Comparison of ENCODE assay signal across 19 cellular contexts in genomic region chr17:9247401-9247938, GRCh38.
DNase-seq lines count a peak whose midpoint lies in the region; ATAC-seq and TF ChIP-seq lines count a peak whose summit lies in the region.
"Had no signal": no experiment of that assay in that cellular context is flagged by ENCODE, and none has a peak within 500 bp of the region (broad histone marks: within the 10 kb centered on the region; RNA-seq: fewer than 3 reads in every experiment).

No MANE protein-coding gene starts in this region.

- H3K9ac ChIP-seq in stomach smooth muscle (ENCODE audit: low read length in 2 of 2) = no peak overlapping the region
- H3K9ac ChIP-seq: KMS-11 had no signal

- no peak for TF ChIP-seq POLR2A in gastroesophageal sphincter (IDR thresholded peaks at IDR 0.05)

- peaks cover 3% of the 10 kb centered on the region for H3K36me3 Mint-ChIP-seq in neural crest cell (ENCODE audit: low read depth)

- ATAC-seq in gastroesophageal sphincter = no peak

- H3K27me3 ChIP-seq in gastroesophageal sphincter (no peaks in the 10 kb centered on the region), stomach smooth muscle (ENCODE audit: control insufficient read depth in 1 of 2, insufficient read depth in 2 of 2, low read length in 2 of 2) (no peaks in the 10 kb centered on the region), tibial artery (no peaks in the 10 kb centered on the region)
- H3K27me3 ChIP-seq: Peyer's patch had no signal

- H3K36me3 ChIP-seq in gastroesophageal sphincter (peaks cover 0 to 20% of the 10 kb centered on the region in 2 donors), stomach smooth muscle (ENCODE audit: control insufficient read depth in 2 of 2, insufficient read depth in 2 of 2, low read length in 2 of 2) (peaks cover 0 to 2% of the 10 kb centered on the region in 2 donors), tibial artery (peaks cover 6 to 20% (median 8%) of the 10 kb centered on the region in 3 donors)
- H3K36me3 ChIP-seq: Peyer's patch had no signal

- H3K4me1 Mint-ChIP-seq in neural crest cell = peaks cover 36% of the 10 kb centered on the region

- no peak for TF ChIP-seq CTCF in gastroesophageal sphincter (IDR thresholded peaks at IDR 0.05)
- no peak for TF ChIP-seq CTCF in neural crest cell (conservative IDR thresholded peaks at IDR 0.05)
- TF ChIP-seq CTCF in tibial artery (IDR thresholded peaks at IDR 0.05) = no peak

- H3K9me3 ChIP-seq in gastroesophageal sphincter (no peaks in the 10 kb centered on the region), stomach smooth muscle (ENCODE audit: control insufficient read depth in 2 of 2, low read length in 2 of 2) (no peaks in the 10 kb centered on the region), tibial artery (no peaks in the 10 kb centered on the region)
- H3K9me3 ChIP-seq: Peyer's patch had no signal

- peaks cover 9% of the 10 kb centered on the region for H3K27me3 Mint-ChIP-seq in neural crest cell (ENCODE audit: low read depth)
- H3K27me3 Mint-ChIP-seq: CD4-positive, alpha-beta T cell had no signal

- H3K4me3 ChIP-seq in gastroesophageal sphincter = no peak overlapping the region
- H3K4me3 ChIP-seq in stomach smooth muscle (ENCODE audit: low read length in 2 of 2) = no peak overlapping the region
- H3K4me3 ChIP-seq in tibial artery = no peak overlapping the region
- H3K4me3 ChIP-seq: Peyer's patch had no signal

- no peak overlapping the region for H3K4me3 Mint-ChIP-seq in neural crest cell
- H3K4me3 Mint-ChIP-seq: CD4-positive, alpha-beta T cell had no signal

- H3K9me3 Mint-ChIP-seq in neural crest cell = no peaks in the 10 kb centered on the region
- H3K9me3 Mint-ChIP-seq: CD4-positive, alpha-beta T cell had no signal

- H3K27ac Mint-ChIP-seq in neural crest cell (ENCODE audit: unreplicated experiment) = peak overlapping the region; percentile 71
- H3K27ac Mint-ChIP-seq: CD4-positive, alpha-beta T cell had no signal

- H3K27ac ChIP-seq in gastroesophageal sphincter (peak overlapping the region in 3 of 4 donors; percentile 98 to 100 (median 99)), stomach smooth muscle (ENCODE audit: low read length) (peak overlapping the region; percentile 62), tibial artery (no peak overlapping the region)
- H3K27ac ChIP-seq: KMS-11 had no signal

- WGBS in gastroesophageal sphincter (ENCODE audit: low coverage in 1 of 2), 2 donors = 80 to 91% methylated on average over 3 to 6 of the region's 21 CpGs

- DNase-seq in anterior cingulate cortex (lab: John Stamatoyannopoulos, UW) (peak in 41 of 58 donors; percentile 10 to 64 (median 39)), neural crest cell (ENCODE audit: low read depth, low spot score) (no peak), tibial artery (no peak), NCI-H1694 treated with DMSO at 0.1 percent for 48 hours (lab: John Stamatoyannopoulos, UW) (no peak), NCI-H128 (lab: John Stamatoyannopoulos, UW; ENCODE audit: unreplicated experiment) (no peak)
- DNase-seq: AML-193; Calu3; CD4-positive, alpha-beta T cell; DND-41; GF-D8; NCI-H1092; NCI-H1694; NCI-H446 treated with DMSO at 0.1 percent for 48 hours; NCI-H774; Peyer's patch; SHP77 treated with DMSO at 0.1 percent for 48 hours had no signal

- H3K4me1 ChIP-seq in gastroesophageal sphincter (peaks cover 3 to 64% (median 37%) of the 10 kb centered on the region in 3 donors), stomach smooth muscle (ENCODE audit: control insufficient read depth, insufficient read depth, low read length) (peaks cover 46% of the 10 kb centered on the region), tibial artery (peaks cover 0 to 28% (median 24%) of the 10 kb centered on the region in 4 donors)

- intact Hi-C loops in tibial artery (cut with DNase I; ENCODE audit: low total_unique reads) = no loop called here

- no peak for TF ChIP-seq EP300 in gastroesophageal sphincter (IDR thresholded peaks at IDR 0.05)

Comparison
In these comparisons a context has a peak if more than half of its experiments do, and no peak if none do; other contexts are left out.
1. DNase-seq: peak in anterior cingulate cortex (41 of 58); none in neural crest cell (single experiment), tibial artery (0 of 2), NCI-H1694 treated with DMSO at 0.1 percent for 48 hours (single experiment) and NCI-H128 (single experiment).
2. H3K27ac ChIP-seq: peak in gastroesophageal sphincter (3 of 4) and stomach smooth muscle (single experiment); none in tibial artery (0 of 2).